Comparison of ENCODE assay signal across 7 cellular contexts in genomic region chr11:108733479-108734116, GRCh38.
DNase-seq lines count a peak whose midpoint lies in the region; ATAC-seq and TF ChIP-seq lines count a peak whose summit lies in the region.

No MANE protein-coding gene starts in this region.

- H3K9me3 ChIP-seq in Loucy (ENCODE audit: insufficient read depth, low read depth, low read length) (no peaks in the 10 kb centered on the region), suprapubic skin (no peaks in the 10 kb centered on the region)

- H3K4me2 ChIP-seq in Loucy (ENCODE audit: low read depth, low read length, poor library complexity, severe bottlenecking), result peak overlapping the region; percentile 31

- WGBS in suprapubic skin, result 60% methylated on average over 6 of the region's 6 CpGs

- no peak for TF ChIP-seq EP300 in suprapubic skin (IDR thresholded peaks at IDR 0.05)

- H4K20me1 ChIP-seq in Loucy (ENCODE audit: insufficient read depth, low read length, poor library complexity, severe bottlenecking), result peaks cover 2% of the 10 kb centered on the region

- H3K9ac ChIP-seq in Loucy (ENCODE audit: low read depth, low read length, poor library complexity, severe bottlenecking), result no peak overlapping the region

- H2AFZ ChIP-seq in Loucy (ENCODE audit: low read length), result no peak overlapping the region

- TF ChIP-seq POLR2A in suprapubic skin (IDR thresholded peaks at IDR 0.05), result no peak

- H3K36me3 ChIP-seq in Loucy (ENCODE audit: insufficient read depth, low read length), result no peaks in the 10 kb centered on the region; the same call in 1 of the 2 replicates
- no peaks in the 10 kb centered on the region for H3K36me3 ChIP-seq in suprapubic skin

- H3K27ac ChIP-seq in suprapubic skin, result no peak overlapping the region

- H3K4me3 ChIP-seq in Loucy (ENCODE audit: low read length, poor library complexity, severe bottlenecking), result no peak overlapping the region
- H3K4me3 ChIP-seq in suprapubic skin, result no peak overlapping the region

- DNase-seq in pons (ENCODE audit: low spot score) (peak; percentile 45), NCI-H2227 (lab: John Stamatoyannopoulos, UW; ENCODE audit: unreplicated experiment) (no peak), suprapubic skin (ENCODE audit: low spot score in 2 of 2) (no peak)

- H3K79me2 ChIP-seq in Loucy (ENCODE audit: insufficient read depth, low read length), result peaks cover 25% of the 10 kb centered on the region; the same call in 1 of the 2 replicates

- H3K9me3 Mint-ChIP-seq in activated naive CD8-positive, alpha-beta T cell (ENCODE audit: low read depth), result no peaks in the 10 kb centered on the region

- H3F3A ChIP-seq in Loucy (ENCODE audit: low read depth), result no peaks in the 10 kb centered on the region

- peak overlapping the region; percentile 62 for H3K4me3 Mint-ChIP-seq in activated naive CD8-positive, alpha-beta T cell

- no peaks in the 10 kb centered on the region for H3K27me3 Mint-ChIP-seq in activated naive CD8-positive, alpha-beta T cell

- ATAC-seq in GM18520 (IDR thresholded peaks at IDR 0.05; ENCODE audit: unreplicated experiment) (peak; percentile 85), GM21825 (IDR thresholded peaks at IDR 0.05; ENCODE audit: unreplicated experiment) (peak; percentile 86)

- H3K27me3 ChIP-seq in Loucy (ENCODE audit: insufficient read depth, low read length, poor library complexity, severe bottlenecking), result no peaks in the 10 kb centered on the region
- no peaks in the 10 kb centered on the region for H3K27me3 ChIP-seq in suprapubic skin

- no peaks in the 10 kb centered on the region for H3K9me2 ChIP-seq in Loucy (replicated peaks; ENCODE audit: low read depth, low read length)

- H3K27ac Mint-ChIP-seq in activated naive CD8-positive, alpha-beta T cell, result peak overlapping the region; percentile 87

- peaks cover 50% of the 10 kb centered on the region for H3K4me1 Mint-ChIP-seq in activated naive CD8-positive, alpha-beta T cell (ENCODE audit: low read depth)

- peaks cover 34% of the 10 kb centered on the region for H3K36me3 Mint-ChIP-seq in activated naive CD8-positive, alpha-beta T cell

- TF ChIP-seq CTCF in Loucy (conservative IDR thresholded peaks at IDR 0.05; ENCODE audit: low read length), result no peak
- TF ChIP-seq CTCF in suprapubic skin (IDR thresholded peaks at IDR 0.05), result no peak

- H3K4me1 ChIP-seq in Loucy (ENCODE audit: insufficient read depth, low read length, poor library complexity, severe bottlenecking), result peaks cover 11% of the 10 kb centered on the region
- H3K4me1 ChIP-seq in suprapubic skin, result peaks cover 12% of the 10 kb centered on the region
